Comparison of ENCODE assay signal across 25 cellular contexts in the genomic region with DNA sequence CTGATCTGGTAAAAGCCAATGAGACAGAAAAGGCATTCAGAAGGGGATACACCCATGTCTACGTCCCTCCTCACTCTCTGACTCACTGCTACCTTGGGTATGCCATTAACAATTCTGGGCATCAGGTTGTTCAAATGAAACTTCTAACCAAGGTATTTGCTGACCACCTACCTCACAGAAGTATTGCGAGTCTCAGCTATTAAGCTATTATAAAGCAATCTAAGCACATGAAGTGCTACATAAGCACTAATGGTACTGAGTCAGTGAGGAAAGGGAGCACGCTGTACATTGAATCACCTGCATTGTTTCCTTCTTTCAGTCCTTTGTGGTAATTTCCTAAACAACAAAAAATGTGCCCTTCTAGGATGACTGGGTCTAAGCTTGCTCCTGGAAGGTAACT.
DNase-seq lines count a peak whose midpoint lies in the region; ATAC-seq, FAIRE-seq and TF ChIP-seq lines count a peak whose summit lies in the region.
"Had no signal": no experiment of that assay in that cellular context is flagged by ENCODE, and none has a peak within 500 bp of the region (broad histone marks: within the 10 kb centered on the region; RNA-seq: fewer than 3 reads in every experiment).

No MANE protein-coding gene starts in this region.

- in situ Hi-C loops in IMR-90 (cut with MboI; ENCODE audit: low sequenced_read_pairs) = no loop called here
- in situ Hi-C loops in mammary epithelial cell (cut with MboI; ENCODE audit: low sequenced_read_pairs in 2 of 2) = no loop called here

- no peak for ATAC-seq in IMR-90 (ENCODE audit: low read depth)

- H2BK120ac ChIP-seq in IMR-90 (ENCODE audit: low read depth, low read length) = no peak overlapping the region

- no peak overlapping the region for H3K23ac ChIP-seq in IMR-90 (ENCODE audit: low read depth, low read length)

- intact Hi-C loops in IMR-90 (cut with micrococcal nuclease) = no loop called here
- intact Hi-C loops in mammary epithelial cell (cut with micrococcal nuclease) = no loop called here

- H3K9ac ChIP-seq in IMR-90 (ENCODE audit: low read depth, low read length) (no peak overlapping the region), mammary epithelial cell (ENCODE audit: insufficient read depth, low read length) (peak overlapping the region; percentile 61)
- H3K9ac ChIP-seq: BLaER1, GM23248 had no signal

- no peak overlapping the region for H2BK15ac ChIP-seq in IMR-90 (ENCODE audit: low read depth, low read length)

- H3K4ac ChIP-seq in IMR-90 (ENCODE audit: low read depth, low read length) = no peak overlapping the region

- H3K9me3 ChIP-seq in IMR-90 (ENCODE audit: control insufficient read depth, insufficient read depth, low read length) (no peaks in the 10 kb centered on the region), mammary epithelial cell (replicated peaks; ENCODE audit: insufficient read depth, low read length) (no peaks in the 10 kb centered on the region)
- H3K9me3 ChIP-seq: BLaER1, MG63, Peyer's patch had no signal

- no peak overlapping the region for H3K4me2 ChIP-seq in IMR-90 (ENCODE audit: low read depth, low read length)
- H3K4me2 ChIP-seq in mammary epithelial cell (ENCODE audit: insufficient read depth, low read depth, low read length) = peak overlapping the region; percentile 54
- H3K4me2 ChIP-seq: BLaER1 had no signal

- TF ChIP-seq POLR2A in IMR-90 (IDR thresholded peaks at IDR 0.05; ENCODE audit: low read depth, low read length) = no peak

- peaks cover 8% of the 10 kb centered on the region for H3K4me1 ChIP-seq in IMR-90 (ENCODE audit: control insufficient read depth, insufficient read depth, low read length)
- peaks cover 59% of the 10 kb centered on the region for H3K4me1 ChIP-seq in mammary epithelial cell (ENCODE audit: insufficient read depth, low read length)
- H3K4me1 ChIP-seq: BLaER1, Peyer's patch had no signal

- H3K27ac ChIP-seq in IMR-90 (ENCODE audit: insufficient read depth, low read length) (no peak overlapping the region), mammary epithelial cell (ENCODE audit: insufficient read depth, low read depth, low read length) (peak overlapping the region; percentile 90)
- H3K27ac ChIP-seq: BLaER1, GM23248, HL-60, Peyer's patch had no signal

- no TSS peak for BruUV-seq in IMR-90 (replicated peaks; lab: Mats Ljungman, UMichigan)
- no TSS peak for BruUV-seq in mammary epithelial cell (replicated peaks; lab: Mats Ljungman, UMichigan)

- no peak overlapping the region; the same call in 1 of the 2 replicates for H2AK5ac ChIP-seq in IMR-90 (ENCODE audit: low read depth, low read length)

- H4K8ac ChIP-seq in IMR-90 (ENCODE audit: low read depth in 2 of 2, low read length in 2 of 2) = no peak overlapping the region; a peak in 1 of 4 replicates

- no peak overlapping the region for H2BK5ac ChIP-seq in IMR-90 (ENCODE audit: low read depth, low read length, poor library complexity, severe bottlenecking)

- H3K18ac ChIP-seq in IMR-90 (ENCODE audit: low read depth, low read length) = no peak overlapping the region

- no peak overlapping the region for H2AFZ ChIP-seq in IMR-90 (replicated peaks; ENCODE audit: low read length, poor library complexity)
- peak overlapping the region; percentile 65 for H2AFZ ChIP-seq in mammary epithelial cell (ENCODE audit: low read depth, low read length)
- H2AFZ ChIP-seq: GM23248 had no signal

- H3K56ac ChIP-seq in IMR-90 (ENCODE audit: extremely low read depth, insufficient read depth, low read length) = no peak overlapping the region

- H2BK20ac ChIP-seq in IMR-90 (ENCODE audit: low read depth, low read length) = no peak overlapping the region

- CTCF ChIA-PET in IMR-90 (lab: Yijun Ruan, JAX) = no interaction called here
- CTCF ChIA-PET in mammary epithelial cell (lab: Charles Lee; ENCODE audit: low non-redundant PET) = interaction anchor here (0.6 kb wide), 1 partner anchor 101 kb away, joined by 3 read pairs; no protein-coding TSS in a partner anchor

- no peak overlapping the region for H4K91ac ChIP-seq in IMR-90 (ENCODE audit: insufficient read depth, low read depth, low read length)

- H3K14ac ChIP-seq in IMR-90 (replicated peaks; ENCODE audit: low read depth, low read length) = no peak overlapping the region

- H4K5ac ChIP-seq in IMR-90 (ENCODE audit: low read depth, low read length) = no peak overlapping the region

- H3K4me3 ChIP-seq in IMR-90 (ENCODE audit: insufficient read depth, low read depth, low read length) = no peak overlapping the region
- H3K4me3 ChIP-seq in mammary epithelial cell (replicated peaks in 1 of 3; ENCODE audit: insufficient read depth in 1 of 3, low read depth in 2 of 3, low read length in 3 of 3) = no peak overlapping the region
- H3K4me3 ChIP-seq: BLaER1, GM23248, MG63, Peyer's patch had no signal

- dilution Hi-C loops in IMR-90 (cut with HindIII; ENCODE audit: low sequenced_read_pairs, unreplicated experiment) = no loop called here
- dilution Hi-C loops in mammary epithelial cell (cut with HindIII; ENCODE audit: low sequenced_read_pairs) = loop anchor here (5.0 to 10.0 kb wide), 2 partner anchors 63 to 160 kb away; no protein-coding TSS in a partner anchor

- H3K9me1 ChIP-seq in IMR-90 (ENCODE audit: insufficient read depth, low read length) = peaks cover 4% of the 10 kb centered on the region; the same call in 1 of the 2 replicates

- no peaks in the 10 kb centered on the region for H4K20me1 ChIP-seq in IMR-90 (ENCODE audit: insufficient read depth, low read length)
- H4K20me1 ChIP-seq in mammary epithelial cell (ENCODE audit: insufficient read depth, low read length) = no peaks in the 10 kb centered on the region
- H4K20me1 ChIP-seq: BLaER1 had no signal

- FAIRE-seq in GM19239 (lab: Jason Lieb, UNC) = no peak

- H2AK9ac ChIP-seq in IMR-90 (replicated peaks; ENCODE audit: low read depth, low read length, poor library complexity) = no peak overlapping the region

- TF ChIP-seq CTCF in IMR-90 (conservative IDR thresholded peaks at IDR 0.05; ENCODE audit: low read depth, low read length) = no peak
- no peak for TF ChIP-seq CTCF in mammary epithelial cell (conservative IDR thresholded peaks at IDR 0.05 in 1 of 2, IDR thresholded peaks at IDR 0.05 in 1 of 2; ENCODE audit: extremely low read depth in 1 of 2, insufficient read depth in 1 of 2, low read depth in 1 of 2, low read length in 2 of 2)

- H3K27me3 ChIP-seq in IMR-90 (ENCODE audit: control insufficient read depth, insufficient read depth, low read length) (no peaks in the 10 kb centered on the region), mammary epithelial cell (ENCODE audit: insufficient read depth, low read length) (no peaks in the 10 kb centered on the region)
- H3K27me3 ChIP-seq: BLaER1, MG63, Peyer's patch had no signal

- no peak for TF ChIP-seq RAD21 in IMR-90 (IDR thresholded peaks at IDR 0.05; ENCODE audit: low read length)

- WGBS in IMR-90 (ENCODE audit: extremely low coverage in 2 of 2, insufficient read length in 1 of 2), 2 experiments = no CpG with 5 or more reads among the region's 3 CpGs
- 3% methylated on average over 3 of the region's 3 CpGs for WGBS in mammary epithelial cell (ENCODE audit: low coverage, missing lambda C conversion rate)

- POLR2A ChIA-PET in IMR-90 (lab: Charles Lee; ENCODE audit: unreplicated experiment) = no interaction called here

- no peaks in the 10 kb centered on the region for H3K79me2 ChIP-seq in mammary epithelial cell (ENCODE audit: insufficient read depth, low read length)

- H3K79me1 ChIP-seq in IMR-90 (ENCODE audit: low read depth in 1 of 2, low read length in 2 of 2) = no peaks in the 10 kb centered on the region

- DNase-seq in IMR-90 = no peak
- DNase-seq in mammary epithelial cell = peak; percentile 96
- DNase-seq in glomerular visceral epithelial cell (ENCODE audit: extremely low spot score) = peak; percentile 4
- no peak for DNase-seq in GM19239 (ENCODE audit: insufficient read length, low spot score)
- no peak for DNase-seq in UCSD-AML1 (lab: John Stamatoyannopoulos, UW; ENCODE audit: unreplicated experiment)
- DNase-seq in SHP77 treated with DMSO at 0.1 percent for 48 hours (lab: John Stamatoyannopoulos, UW) = no peak
- no peak for DNase-seq in NCI-H510A treated with DMSO at 0.1 percent for 48 hours (lab: John Stamatoyannopoulos, UW)
- DNase-seq: ACHN; CD4-positive, alpha-beta T cell; COR-L47; DMS79; GM23248; HCEC 1CT; Kasumi-1; MG63; NCI-H1048; NCI-H1436; NCI-H1930; NCI-H2227 treated with DMSO at 0.1 percent for 48 hours; NCI-H524; NCI-H82; Peyer's patch; Right ventricle myocardium superior had no signal

- no peaks in the 10 kb centered on the region for H3K36me3 ChIP-seq in IMR-90 (ENCODE audit: control insufficient read depth, insufficient read depth, low read length)
- no peaks in the 10 kb centered on the region for H3K36me3 ChIP-seq in mammary epithelial cell (ENCODE audit: insufficient read depth, low read length)
- H3K36me3 ChIP-seq: BLaER1, MG63, Peyer's patch had no signal

TF ChIP-seq in IMR-90, 13 proteins besides CTCF, POLR2A, EP300 and RAD21:
- TF ChIP-seq, protein P1, sequence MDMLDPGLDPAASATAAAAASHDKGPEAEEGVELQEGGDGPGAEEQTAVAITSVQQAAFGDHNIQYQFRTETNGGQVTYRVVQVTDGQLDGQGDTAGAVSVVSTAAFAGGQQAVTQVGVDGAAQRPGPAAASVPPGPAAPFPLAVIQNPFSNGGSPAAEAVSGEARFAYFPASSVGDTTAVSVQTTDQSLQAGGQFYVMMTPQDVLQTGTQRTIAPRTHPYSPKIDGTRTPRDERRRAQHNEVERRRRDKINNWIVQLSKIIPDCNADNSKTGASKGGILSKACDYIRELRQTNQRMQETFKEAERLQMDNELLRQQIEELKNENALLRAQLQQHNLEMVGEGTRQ (IDR thresholded peaks at IDR 0.05; ENCODE audit: low read depth, low read length) = no peak
- TF ChIP-seq MAFK (IDR thresholded peaks at IDR 0.05; ENCODE audit: low read depth, low read length) (0 out of 2 replicates have a peak, but pooled peaks have one; percentile 3), CEBPB (IDR thresholded peaks at IDR 0.05; ENCODE audit: low read depth, low read length) (no peak), SMC3 (IDR thresholded peaks at IDR 0.05; ENCODE audit: low read depth, low read length) (no peak), MXI1 (IDR thresholded peaks at IDR 0.05; ENCODE audit: borderline replicate concordance, low read depth, low read length) (no peak)
TF ChIP-seq in IMR-90: peak in this region for 1.

Comparison
In these comparisons a context has a peak if more than half of its experiments do, and no peak if none do; other contexts are left out.
1. DNase-seq: peak in mammary epithelial cell (single experiment) and glomerular visceral epithelial cell (single experiment); none in IMR-90 (single experiment), GM19239 (single experiment), UCSD-AML1 (single experiment), SHP77 treated with DMSO at 0.1 percent for 48 hours (single experiment) and NCI-H510A treated with DMSO at 0.1 percent for 48 hours (single experiment).